1 cellular context compared by ENCODE assay signal in genomic region chr5:147882586-147883313, GRCh38.
TF ChIP-seq lines count a peak whose summit lies in the region.

No MANE protein-coding gene starts in this region.

TF ChIP-seq in GM23338, 12 proteins besides CTCF, POLR2A, EP300 and RAD21 (continued from another document):
- no peak for TF ChIP-seq ZNF462 (CRISPR knock-in tag; IDR thresholded peaks at IDR 0.05)
- no peak for TF ChIP-seq CREB1 (CRISPR knock-in tag; IDR thresholded peaks at IDR 0.05; ENCODE audit: low read depth)
- no peak for TF ChIP-seq REST (IDR thresholded peaks at IDR 0.05; ENCODE audit: unreplicated experiment)
- TF ChIP-seq ZNF114 (CRISPR knock-in tag; IDR thresholded peaks at IDR 0.05), result no peak
- no peak for TF ChIP-seq NANOG (IDR thresholded peaks at IDR 0.05; ENCODE audit: borderline replicate concordance)
